1 cellular context compared by ENCODE assay signal in genomic region chr15:57297630-57298029, GRCh38.
TF ChIP-seq lines count a peak whose summit lies in the region.

No MANE protein-coding gene starts in this region.

TF ChIP-seq in IMR-90, 13 proteins besides CTCF, POLR2A, EP300 and RAD21 (continued from another document):
- TF ChIP-seq ELK1 (IDR thresholded peaks at IDR 0.05; ENCODE audit: borderline replicate concordance, low read depth, low read length) (no peak), SMC3 (IDR thresholded peaks at IDR 0.05; ENCODE audit: low read depth, low read length) (no peak), RFX5 (IDR thresholded peaks at IDR 0.05; ENCODE audit: low read depth, low read length) (no peak), MAFK (IDR thresholded peaks at IDR 0.05; ENCODE audit: low read depth, low read length) (no peak), MXI1 (IDR thresholded peaks at IDR 0.05; ENCODE audit: borderline replicate concordance, low read depth, low read length) (no peak)
